Comparison of ENCODE assay signal across 8 cellular contexts in genomic region chr5:140639093-140639821, GRCh38. TPM values are rescaled to one million over a fixed set of nuclear protein-coding genes. Genes with fewer than 3 reads are reported as not detected.
DNase-seq lines count a peak whose midpoint lies in the region; ATAC-seq and TF ChIP-seq lines count a peak whose summit lies in the region.

TSS of gene TMCO6 (plus strand) at chr5:140639451. CDS start at chr5:140639528, 77 bp downstream.

- H3K36me3 Mint-ChIP-seq in activated B cell treated with CpG ODN at 0.5 μM for 24 hours (ENCODE audit: low read depth), result peaks cover 24% of the 10 kb centered on the region

- H3K4me3 Mint-ChIP-seq in activated B cell treated with CpG ODN at 0.5 μM for 24 hours, result peak within 1 kb of the TSS; percentile 92

- peak within 1 kb of the TSS; percentile 94 for H3K27ac ChIP-seq in caudate nucleus (ENCODE audit: low read depth, low read length)

- ATAC-seq in GM18909 (IDR thresholded peaks at IDR 0.05; ENCODE audit: poor library complexity, unreplicated experiment), result peak; percentile 95
- ATAC-seq in HG03175 (IDR thresholded peaks at IDR 0.05; ENCODE audit: unreplicated experiment), result peak; percentile 94
- peak; percentile 99 for ATAC-seq in activated B cell treated with CpG ODN at 0.5 μM for 24 hours (ENCODE audit: low read depth)

- peak within 1 kb of the TSS; percentile 98 for H3K27ac Mint-ChIP-seq in activated B cell treated with CpG ODN at 0.5 μM for 24 hours

- intact Hi-C loops in activated B cell treated with CpG ODN at 0.5 μM for 24 hours (cut with micrococcal nuclease), result loop anchor here (1.0 to 2.0 kb wide), 13 partner anchors 8 to 394 kb away; partner anchors contain the start of genes ANKHD1, APBB3, EIF4EBP3 and HARS1

- H3K27me3 Mint-ChIP-seq in activated B cell treated with CpG ODN at 0.5 μM for 24 hours, result no peaks in the 10 kb centered on the region

- no peaks in the 10 kb centered on the region for H3K9me3 Mint-ChIP-seq in activated B cell treated with CpG ODN at 0.5 μM for 24 hours

- H3K4me1 Mint-ChIP-seq in activated B cell treated with CpG ODN at 0.5 μM for 24 hours, result peaks cover 29% of the 10 kb centered on the region

- no peak for TF ChIP-seq CTCF in activated B cell treated with CpG ODN at 0.5 μM for 24 hours (IDR thresholded peaks at IDR 0.05)

- POLR2A ChIA-PET in activated B cell treated with CpG ODN at 0.5 μM for 24 hours (lab: Charles Lee), result interaction anchor here (0.6 to 2.7 kb wide), 9 partner anchors 8 to 532 kb away, joined by 3 to 17 read pairs (median 6); partner anchors contain the start of genes ANKHD1, EIF4EBP3, HARS1 and HARS2

- peak; percentile 99 for DNase-seq in AG08396 (ENCODE audit: low spot score)
- DNase-seq in NCI-H226, result peak; percentile 83
- DNase-seq in activated B cell treated with CpG ODN at 0.5 μM for 24 hours, result peak; percentile 91
- peak; percentile 46 to 98 (median 95) for DNase-seq in caudate nucleus (lab: John Stamatoyannopoulos, UW)
- DNase-seq in iris pigment epithelial cell (ENCODE audit: low read depth), result peak; percentile 94
- DNase-seq in stimulated activated CD4-positive, alpha-beta T cell treated with anti-CD3 and anti-CD28 coated beads, Interleukin-12 subunit alpha, Interleukin-12 subunit beta, amount 100 ng/mL, for 4 hours, result peak; percentile 98

- CTCF ChIA-PET in activated B cell treated with CpG ODN at 0.5 μM for 24 hours (lab: Charles Lee), result interaction anchor here (1.2 to 2.0 kb wide), 2 partner anchors 8 to 92 kb away, joined by 4 to 8 read pairs; partner anchors contain the start of gene EIF4EBP3

RNA-seq across cellular contexts. Expression of gene TMCO6, which starts in this region (rescaled TPM):
- 20.1 and 23.3 TPM in 2 replicates for total RNA-seq in activated B cell treated with CpG ODN at 0.5 μM for 24 hours

Comparison
In these comparisons a context has a peak if more than half of its experiments do, and no peak if none do; other contexts are left out.
1. Peak in every context shown above with its lines: DNase-seq, ATAC-seq and H3K27ac ChIP-seq.